Comparison of ENCODE assay signal across 1 cellular context in the genomic region with DNA sequence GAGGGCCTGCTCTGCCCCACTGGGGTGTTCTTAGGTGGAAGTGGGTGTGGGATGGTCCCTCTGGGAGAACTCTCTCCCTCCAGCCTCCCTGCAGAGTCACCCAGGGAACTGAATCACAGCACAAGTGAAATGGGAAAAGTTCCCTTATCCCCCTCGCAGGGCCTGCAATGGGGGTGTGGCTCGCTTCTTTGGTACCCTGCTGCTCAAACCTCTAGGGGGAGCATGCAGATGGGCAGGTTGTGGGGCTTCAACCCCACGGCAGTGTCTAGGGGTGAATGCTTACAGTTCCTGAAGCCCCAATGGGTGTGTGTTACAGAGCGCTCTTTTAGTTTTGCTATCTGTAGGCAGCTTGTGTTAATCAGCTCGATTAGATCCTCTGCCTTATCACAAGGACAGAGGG.
TF ChIP-seq lines count a peak whose summit lies in the region.

No MANE protein-coding gene starts in this region.

TF ChIP-seq in WTC11, 78 proteins besides CTCF, POLR2A, EP300 and RAD21:
- TF ChIP-seq FOXJ3 (CRISPR knock-in tag; IDR thresholded peaks at IDR 0.05; ENCODE audit: borderline replicate concordance) = no peak
- no peak for TF ChIP-seq IRF2 (CRISPR knock-in tag; IDR thresholded peaks at IDR 0.05; ENCODE audit: borderline replicate concordance, low read depth)
- TF ChIP-seq, protein P1, sequence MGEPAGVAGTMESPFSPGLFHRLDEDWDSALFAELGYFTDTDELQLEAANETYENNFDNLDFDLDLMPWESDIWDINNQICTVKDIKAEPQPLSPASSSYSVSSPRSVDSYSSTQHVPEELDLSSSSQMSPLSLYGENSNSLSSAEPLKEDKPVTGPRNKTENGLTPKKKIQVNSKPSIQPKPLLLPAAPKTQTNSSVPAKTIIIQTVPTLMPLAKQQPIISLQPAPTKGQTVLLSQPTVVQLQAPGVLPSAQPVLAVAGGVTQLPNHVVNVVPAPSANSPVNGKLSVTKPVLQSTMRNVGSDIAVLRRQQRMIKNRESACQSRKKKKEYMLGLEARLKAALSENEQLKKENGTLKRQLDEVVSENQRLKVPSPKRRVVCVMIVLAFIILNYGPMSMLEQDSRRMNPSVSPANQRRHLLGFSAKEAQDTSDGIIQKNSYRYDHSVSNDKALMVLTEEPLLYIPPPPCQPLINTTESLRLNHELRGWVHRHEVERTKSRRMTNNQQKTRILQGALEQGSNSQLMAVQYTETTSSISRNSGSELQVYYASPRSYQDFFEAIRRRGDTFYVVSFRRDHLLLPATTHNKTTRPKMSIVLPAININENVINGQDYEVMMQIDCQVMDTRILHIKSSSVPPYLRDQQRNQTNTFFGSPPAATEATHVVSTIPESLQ (CRISPR knock-in tag; IDR thresholded peaks at IDR 0.05) = no peak
- TF ChIP-seq SP1 (CRISPR knock-in tag; conservative IDR thresholded peaks at IDR 0.05) = no peak
- TF ChIP-seq CREB1 (CRISPR knock-in tag; IDR thresholded peaks at IDR 0.05) = no peak
- TF ChIP-seq, protein P2, sequence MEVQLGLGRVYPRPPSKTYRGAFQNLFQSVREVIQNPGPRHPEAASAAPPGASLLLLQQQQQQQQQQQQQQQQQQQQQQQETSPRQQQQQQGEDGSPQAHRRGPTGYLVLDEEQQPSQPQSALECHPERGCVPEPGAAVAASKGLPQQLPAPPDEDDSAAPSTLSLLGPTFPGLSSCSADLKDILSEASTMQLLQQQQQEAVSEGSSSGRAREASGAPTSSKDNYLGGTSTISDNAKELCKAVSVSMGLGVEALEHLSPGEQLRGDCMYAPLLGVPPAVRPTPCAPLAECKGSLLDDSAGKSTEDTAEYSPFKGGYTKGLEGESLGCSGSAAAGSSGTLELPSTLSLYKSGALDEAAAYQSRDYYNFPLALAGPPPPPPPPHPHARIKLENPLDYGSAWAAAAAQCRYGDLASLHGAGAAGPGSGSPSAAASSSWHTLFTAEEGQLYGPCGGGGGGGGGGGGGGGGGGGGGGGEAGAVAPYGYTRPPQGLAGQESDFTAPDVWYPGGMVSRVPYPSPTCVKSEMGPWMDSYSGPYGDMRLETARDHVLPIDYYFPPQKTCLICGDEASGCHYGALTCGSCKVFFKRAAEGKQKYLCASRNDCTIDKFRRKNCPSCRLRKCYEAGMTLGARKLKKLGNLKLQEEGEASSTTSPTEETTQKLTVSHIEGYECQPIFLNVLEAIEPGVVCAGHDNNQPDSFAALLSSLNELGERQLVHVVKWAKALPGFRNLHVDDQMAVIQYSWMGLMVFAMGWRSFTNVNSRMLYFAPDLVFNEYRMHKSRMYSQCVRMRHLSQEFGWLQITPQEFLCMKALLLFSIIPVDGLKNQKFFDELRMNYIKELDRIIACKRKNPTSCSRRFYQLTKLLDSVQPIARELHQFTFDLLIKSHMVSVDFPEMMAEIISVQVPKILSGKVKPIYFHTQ (CRISPR knock-in tag; IDR thresholded peaks at IDR 0.05) = no peak
